ENCODE assay signal across 8 cellular contexts in genomic region chr16:30957456-30958163, GRCh38. TPM values are rescaled to one million over a fixed set of nuclear protein-coding genes. Genes with fewer than 3 reads are reported as not detected.
DNase-seq lines count a peak whose midpoint lies in the region; ATAC-seq, FAIRE-seq and TF ChIP-seq lines count a peak whose summit lies in the region.

Gene SETD1A, plus strand, starts transcription at chr16:30957754. Its CDS starts 978 bp downstream, at chr16:30958732.

- peak within 1 kb of the TSS; percentile 93 to 98 for H3K27ac ChIP-seq in right atrium auricular region

- peak within 1 kb of the TSS; percentile 97 for H3K27ac Mint-ChIP-seq in T-helper 2 cell treated with Interferon-gamma antibody and Interleukin-4, amounts not matched to agents 5 μg/mL and 100 μg/mL, for 36 hours

- no peaks in the 10 kb centered on the region for H3K9me3 ChIP-seq in right atrium auricular region

- ATAC-seq in GM18502 (IDR thresholded peaks at IDR 0.05; ENCODE audit: poor library complexity, unreplicated experiment) (peak; percentile 72), HG02973 (IDR thresholded peaks at IDR 0.05; ENCODE audit: unreplicated experiment) (peak; percentile 63)

- peaks cover 38% of the 10 kb centered on the region for H3K36me3 ChIP-seq in right atrium auricular region

- peaks cover 44% of the 10 kb centered on the region for H3K36me3 Mint-ChIP-seq in T-helper 2 cell treated with Interferon-gamma antibody and Interleukin-4, amounts not matched to agents 5 μg/mL and 100 μg/mL, for 36 hours (ENCODE audit: low read depth)

- peak within 1 kb of the TSS; percentile 90 to 92 for H3K4me3 ChIP-seq in right atrium auricular region

- H3K4me1 Mint-ChIP-seq in T-helper 2 cell treated with Interferon-gamma antibody and Interleukin-4, amounts not matched to agents 5 μg/mL and 100 μg/mL, for 36 hours (ENCODE audit: low read depth): peaks cover 29% of the 10 kb centered on the region

- TF ChIP-seq CTCF in right atrium auricular region (IDR thresholded peaks at IDR 0.05): no peak

- peak within 1 kb of the TSS; percentile 96 for H3K4me3 Mint-ChIP-seq in T-helper 2 cell treated with Interferon-gamma antibody and Interleukin-4, amounts not matched to agents 5 μg/mL and 100 μg/mL, for 36 hours

- H3K9me3 Mint-ChIP-seq in T-helper 2 cell treated with Interferon-gamma antibody and Interleukin-4, amounts not matched to agents 5 μg/mL and 100 μg/mL, for 36 hours: no peaks in the 10 kb centered on the region

- no peak for FAIRE-seq in urothelium cell line (lab: Jason Lieb, UNC)

- peaks cover 0 to 31% of the 10 kb centered on the region in 2 donors for H3K4me1 ChIP-seq in right atrium auricular region

- DNase-seq in NCI-H1930 (lab: John Stamatoyannopoulos, UW) (peak; percentile 93 to 96), anterior cingulate cortex (lab: John Stamatoyannopoulos, UW) (peak; percentile 58 to 97 (median 91)), right atrium auricular region (ENCODE audit: low spot score) (peak; percentile 98), pulmonary artery endothelial cell (ENCODE audit: low read depth, low spot score) (peak; percentile 91), urothelium cell line (ENCODE audit: low spot score) (peak; percentile 92)
- DNase-seq in T-helper 2 cell treated with Interferon-gamma antibody and Interleukin-4, amounts not matched to agents 5 μg/mL and 100 μg/mL, for 36 hours (ENCODE audit: low spot score): peak; percentile 95

- H3K27me3 Mint-ChIP-seq in T-helper 2 cell treated with Interferon-gamma antibody and Interleukin-4, amounts not matched to agents 5 μg/mL and 100 μg/mL, for 36 hours (ENCODE audit: low read depth): no peaks in the 10 kb centered on the region

- no peaks in the 10 kb centered on the region for H3K27me3 ChIP-seq in right atrium auricular region

RNA-seq across cellular contexts. Expression of gene SETD1A, which starts in this region (rescaled TPM):
- total RNA-seq in right atrium auricular region: 1 to 10 TPM; 3.8 to 8.6 TPM
- 2.2 and 2.4 TPM in 2 replicates for total RNA-seq in pulmonary artery endothelial cell

Comparison
In these comparisons a context has a peak if more than half of its experiments do, and no peak if none do; other contexts are left out.
1. Peak in every context shown above with its lines: DNase-seq, ATAC-seq, H3K4me3 ChIP-seq and H3K27ac ChIP-seq.